ENCODE assay signal across 12 cellular contexts in the genomic region with DNA sequence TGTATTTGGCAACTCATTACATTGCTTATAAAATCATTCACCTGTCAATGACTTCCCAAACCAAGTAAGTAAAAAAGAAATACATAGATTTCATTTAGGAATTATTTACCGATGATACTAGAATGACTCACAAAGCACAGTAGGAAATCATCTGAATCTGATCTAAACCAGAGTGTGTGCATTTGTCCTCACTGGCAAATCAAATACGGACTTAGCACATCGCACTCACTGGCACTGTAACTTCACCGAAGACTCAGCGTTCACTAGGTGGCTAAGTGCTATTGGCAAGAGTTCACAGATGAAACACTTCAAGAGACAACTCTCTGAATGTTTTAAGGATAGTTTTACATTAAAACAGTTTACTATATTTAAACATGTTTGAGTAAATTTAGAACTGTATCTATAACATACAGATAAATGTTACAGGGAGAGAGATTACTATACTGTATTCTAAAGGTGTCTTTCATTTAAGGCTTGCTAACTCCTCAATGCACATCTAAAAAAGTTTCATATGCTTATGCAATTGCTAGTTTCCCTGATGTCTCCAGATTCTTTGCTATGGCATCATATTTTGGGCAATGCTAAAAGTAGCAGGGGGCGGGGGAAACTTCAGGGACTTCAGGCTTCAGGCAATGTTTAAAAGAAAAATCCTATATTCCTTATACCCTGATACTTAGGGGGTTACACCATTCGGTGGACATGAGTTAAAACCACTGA. TPM values are rescaled to one million over a fixed set of nuclear protein-coding genes. Genes with fewer than 3 reads are reported as not detected.
DNase-seq lines count a peak whose midpoint lies in the region; ATAC-seq and TF ChIP-seq lines count a peak whose summit lies in the region.
"Had no signal": no experiment of that assay in that cellular context is flagged by ENCODE, and none has a peak within 500 bp of the region (broad histone marks: within the 10 kb centered on the region; RNA-seq: fewer than 3 reads in every experiment).

No MANE protein-coding gene starts in this region.

- ATAC-seq in PC-3: peak; percentile 99
- ATAC-seq in HG03432 (IDR thresholded peaks at IDR 0.05; ENCODE audit: unreplicated experiment): no peak
- ATAC-seq in stimulated activated naive CD8-positive, alpha-beta T cell treated with anti-CD3 and anti-CD28 coated beads, Interleukin-15, Interleukin-2, amounts not matched to agents 100 U/mL and 50 U/mL, for 24 hours: no peak

- BruUV-seq in PC-3 (replicated peaks; lab: Mats Ljungman, UMichigan): TSS peak; percentile 94

- H4K20me1 ChIP-seq in PC-3 (ENCODE audit: low read length) (no peaks in the 10 kb centered on the region), osteoblast (ENCODE audit: insufficient read depth, low read length) (peaks cover 5% of the 10 kb centered on the region)

- H3K27ac ChIP-seq in PC-3 (ENCODE audit: low read length) (peak overlapping the region; percentile 67), epithelial cell of prostate (peak overlapping the region; percentile 50), osteoblast (ENCODE audit: low read depth, low read length) (no peak overlapping the region), colonic mucosa (no peak overlapping the region)

- CTCF ChIA-PET in PC-3 (lab: Charles Lee): no interaction called here

- POLR2A ChIA-PET in PC-3 (lab: Charles Lee; ENCODE audit: unreplicated experiment): no interaction called here

- H3K27me3 ChIP-seq in PC-3 (ENCODE audit: low read length) (no peaks in the 10 kb centered on the region), osteoblast (ENCODE audit: insufficient read depth, low read length) (no peaks in the 10 kb centered on the region), colonic mucosa (no peaks in the 10 kb centered on the region)

- TF ChIP-seq CTCF in PC-3 (conservative IDR thresholded peaks at IDR 0.05; ENCODE audit: low read depth, low read length): no peak; the same call in 1 of the 2 replicates
- no peak for TF ChIP-seq CTCF in osteoblast (IDR thresholded peaks at IDR 0.05; ENCODE audit: extremely low read depth, low read depth, low read length)
- TF ChIP-seq CTCF in colonic mucosa (IDR thresholded peaks at IDR 0.05): no peak

- H3K4me2 ChIP-seq in PC-3 (ENCODE audit: low read length): peak overlapping the region; percentile 58
- peak overlapping the region; percentile 35 for H3K4me2 ChIP-seq in osteoblast (ENCODE audit: insufficient read depth, low read length)

- H2AFZ ChIP-seq in PC-3 (ENCODE audit: low read length) (no peak overlapping the region), osteoblast (ENCODE audit: low read length) (no peak overlapping the region)

- H3K36me3 ChIP-seq in PC-3 (ENCODE audit: low read depth, low read length) (no peaks in the 10 kb centered on the region; the same call in 1 of the 2 replicates), osteoblast (ENCODE audit: insufficient read depth, low read length) (no peaks in the 10 kb centered on the region), colonic mucosa (no peaks in the 10 kb centered on the region)

- H3K4me1 ChIP-seq in PC-3 (ENCODE audit: insufficient read depth, low read length) (peaks cover 19% of the 10 kb centered on the region), osteoblast (ENCODE audit: insufficient read depth, low read length) (peaks cover 13% of the 10 kb centered on the region), colonic mucosa (peaks cover 11% of the 10 kb centered on the region)

- DNase-seq in GM03348 (ENCODE audit: low spot score) (peak; percentile 49), PC-3 (peak; percentile 88), epithelial cell of prostate (ENCODE audit: low read depth, low spot score) (no peak), osteoblast (ENCODE audit: insufficient read length, low spot score, missing footprints) (peak; percentile 76), colonic mucosa (no peak)
- no peak for DNase-seq in stimulated activated naive CD8-positive, alpha-beta T cell treated with anti-CD3 and anti-CD28 coated beads, Interleukin-15, Interleukin-2, amounts not matched to agents 100 U/mL and 50 U/mL, for 24 hours
- DNase-seq: activated CD8-positive, alpha-beta memory T cell treated with anti-CD3 and anti-CD28 coated beads for 24 hours; activated gamma-delta T cell; Caco-2; central memory CD4-positive, alpha-beta T cell; NCI-H82 had no signal

- H3K79me2 ChIP-seq in PC-3 (ENCODE audit: low read length): peaks cover 79% of the 10 kb centered on the region
- H3K79me2 ChIP-seq in osteoblast (ENCODE audit: insufficient read depth, low read length): peaks cover 64% of the 10 kb centered on the region

- peak overlapping the region; percentile 10; the same call in 1 of the 2 replicates for H3K4me3 ChIP-seq in PC-3 (ENCODE audit: low read length)
- no peak overlapping the region for H3K4me3 ChIP-seq in osteoblast (ENCODE audit: insufficient read depth, low read length)
- H3K4me3 ChIP-seq in colonic mucosa: no peak overlapping the region

- H3K9me2 ChIP-seq in PC-3 (replicated peaks; ENCODE audit: low read length): no peaks in the 10 kb centered on the region

- no peaks in the 10 kb centered on the region for H3K9me3 ChIP-seq in PC-3 (ENCODE audit: low read length)
- H3K9me3 ChIP-seq in osteoblast (ENCODE audit: low read depth, low read length): no peaks in the 10 kb centered on the region
- H3K9me3 ChIP-seq in colonic mucosa: no peaks in the 10 kb centered on the region
- H3K9me3 ChIP-seq: Caco-2 had no signal

- intact Hi-C loops in PC-3 (cut with micrococcal nuclease): loop anchor here (1.0 to 2.0 kb wide), 2 partner anchors 12 to 32 kb away; no protein-coding TSS in a partner anchor
- intact Hi-C loops in colonic mucosa (cut with DNase I): no loop called here

- peaks cover 5% of the 10 kb centered on the region for H3F3A ChIP-seq in PC-3 (ENCODE audit: low read length, unreplicated experiment)

- H3K9ac ChIP-seq in PC-3 (ENCODE audit: low read length) (peak overlapping the region; percentile 5; the same call in 1 of the 2 replicates), colonic mucosa (ENCODE audit: low read depth in 2 of 2, low read length in 2 of 2) (no peak overlapping the region)

RNA-seq across cellular contexts. Expression of a gene that starts 48.8 kb away (rescaled TPM):
- total RNA-seq in PC-3 (2014; rRNA removed) (17.9 and 20.8 TPM in 2 replicates), osteoblast (18.1 and 20.9 TPM in 2 replicates), colonic mucosa (10 to 100 TPM; 35.9 to 41.2 TPM)

Comparison
In these comparisons a context has a peak if more than half of its experiments do, and no peak if none do; other contexts are left out.
1. DNase-seq: peak in GM03348 (single experiment), PC-3 (single experiment) and osteoblast (single experiment); none in epithelial cell of prostate (single experiment), colonic mucosa (single experiment) and stimulated activated naive CD8-positive, alpha-beta T cell treated with anti-CD3 and anti-CD28 coated beads, Interleukin-15, Interleukin-2, amounts not matched to agents 100 U/mL and 50 U/mL, for 24 hours (single experiment).
2. H3K27ac ChIP-seq: peak in PC-3 (single experiment) and epithelial cell of prostate (single experiment); none in osteoblast (single experiment) and colonic mucosa (single experiment).